In genomic region chr6:105882833-105883232, GRCh38 we compare ENCODE assay signal across 31 cellular contexts.
"Had no signal": no experiment of that assay in that cellular context is flagged by ENCODE, and none has a peak within 500 bp of the region (broad histone marks: within the 10 kb centered on the region; RNA-seq: fewer than 3 reads in every experiment).

No MANE protein-coding gene starts in this region.

- H2AFZ ChIP-seq: hepatocyte had no signal

- H3K9me3 Mint-ChIP-seq: activated CD8-positive, alpha-beta T cell treated with anti-CD3 and anti-CD28 coated beads for 36 hours; activated naive CD4-positive, alpha-beta T cell treated with anti-CD3 and anti-CD28 coated beads, Interleukin-2, amount 50 U/mL, for 24 hours; central memory CD8-positive, alpha-beta T cell; effector memory CD8-positive, alpha-beta T cell; neural crest cell; stimulated activated effector memory CD8-positive, alpha-beta T cell treated with anti-CD3 and anti-CD28 coated beads, Interleukin-12 subunit alpha, Interleukin-12 subunit beta, amount 100 ng/mL, for 72 hours had no signal

- H3K79me2 ChIP-seq: hepatocyte had no signal

- H3K4me2 ChIP-seq: hepatocyte had no signal

- H3K4me3 Mint-ChIP-seq: activated CD8-positive, alpha-beta memory T cell treated with anti-CD3 and anti-CD28 coated beads, Interleukin-2, amount 10 ng/mL, durations not matched to agents 7 days and 5 days; activated CD8-positive, alpha-beta T cell treated with anti-CD3 and anti-CD28 coated beads for 36 hours; activated naive CD4-positive, alpha-beta T cell treated with anti-CD3 and anti-CD28 coated beads, Interleukin-2, amount 50 U/mL, for 24 hours; central memory CD8-positive, alpha-beta T cell; effector memory CD8-positive, alpha-beta T cell; immature natural killer cell; naive thymus-derived CD4-positive, alpha-beta T cell; neural crest cell; stimulated activated effector memory CD8-positive, alpha-beta T cell treated with anti-CD3 and anti-CD28 coated beads, Interleukin-12 subunit alpha, Interleukin-12 subunit beta, amount 100 ng/mL, for 72 hours had no signal

- H3K27me3 ChIP-seq: breast epithelium, hepatocyte, left lung, stomach, suprapubic skin, tibial nerve had no signal

- H3K9me3 ChIP-seq: breast epithelium, left lung, stomach, suprapubic skin, tibial nerve had no signal

- DNase-seq: activated CD4-positive, alpha-beta T cell treated with anti-CD3 and anti-CD28 coated beads for 4 hours; activated CD4-positive, CD25-positive, alpha-beta regulatory T cell; activated CD8-positive, alpha-beta memory T cell treated with anti-CD3 and anti-CD28 coated beads, Interleukin-2, amount 10 ng/mL, durations not matched to agents 7 days and 5 days; activated CD8-positive, alpha-beta T cell treated with anti-CD3 and anti-CD28 coated beads for 36 hours; activated effector memory CD4-positive, alpha-beta T cell treated with anti-CD3 and anti-CD28 coated beads, Interleukin-2, amount 50 U/mL, for 16 hours; activated T-cell treated with anti-CD3 and anti-CD28 coated beads for 4 hours; dorsolateral prefrontal cortex; effector memory CD8-positive, alpha-beta T cell; glutamatergic neuron; immature natural killer cell; left lung; naive thymus-derived CD4-positive, alpha-beta T cell; occipital lobe; posterior cingulate gyrus; small intestine; stimulated activated CD4-positive, alpha-beta T cell treated with anti-CD3 and anti-CD28 coated beads, Interleukin-2, amount 100 ng/mL, for 24 hours; stomach had no signal

- H3K27ac Mint-ChIP-seq: activated CD8-positive, alpha-beta memory T cell treated with anti-CD3 and anti-CD28 coated beads, Interleukin-2, amount 10 ng/mL, durations not matched to agents 7 days and 5 days; activated CD8-positive, alpha-beta T cell treated with anti-CD3 and anti-CD28 coated beads for 36 hours; activated naive CD4-positive, alpha-beta T cell treated with anti-CD3 and anti-CD28 coated beads, Interleukin-2, amount 50 U/mL, for 24 hours; effector memory CD8-positive, alpha-beta T cell; immature natural killer cell; naive thymus-derived CD4-positive, alpha-beta T cell; stimulated activated effector memory CD8-positive, alpha-beta T cell treated with anti-CD3 and anti-CD28 coated beads, Interleukin-12 subunit alpha, Interleukin-12 subunit beta, amount 100 ng/mL, for 72 hours had no signal

- ATAC-seq: activated CD8-positive, alpha-beta memory T cell treated with anti-CD3 and anti-CD28 coated beads, Interleukin-2, amount 10 ng/mL, durations not matched to agents 7 days and 5 days; activated CD8-positive, alpha-beta T cell treated with anti-CD3 and anti-CD28 coated beads for 36 hours; effector memory CD8-positive, alpha-beta T cell; esophagus mucosa; left lung; naive thymus-derived CD4-positive, alpha-beta T cell; sciatic nerve; stimulated activated effector memory CD8-positive, alpha-beta T cell treated with anti-CD3 and anti-CD28 coated beads, Interleukin-12 subunit alpha, Interleukin-12 subunit beta, amount 100 ng/mL, for 72 hours had no signal

- H3K36me3 Mint-ChIP-seq: immature natural killer cell had no signal

- H3K36me3 ChIP-seq: breast epithelium, left lung, stomach, suprapubic skin, tibial nerve had no signal

- FAIRE-seq: colon, endothelial cell of umbilical vein, frontal cortex, small intestine had no signal

- H3K27ac ChIP-seq: breast epithelium, hepatocyte, left lung, suprapubic skin had no signal

- H3K4me1 ChIP-seq: breast epithelium had no signal

- H3K4me3 ChIP-seq: breast epithelium, dorsolateral prefrontal cortex, hepatocyte, left lung, lung, stomach, suprapubic skin, tibial nerve had no signal
